Comparison of ENCODE assay signal across 19 cellular contexts in the genomic region with DNA sequence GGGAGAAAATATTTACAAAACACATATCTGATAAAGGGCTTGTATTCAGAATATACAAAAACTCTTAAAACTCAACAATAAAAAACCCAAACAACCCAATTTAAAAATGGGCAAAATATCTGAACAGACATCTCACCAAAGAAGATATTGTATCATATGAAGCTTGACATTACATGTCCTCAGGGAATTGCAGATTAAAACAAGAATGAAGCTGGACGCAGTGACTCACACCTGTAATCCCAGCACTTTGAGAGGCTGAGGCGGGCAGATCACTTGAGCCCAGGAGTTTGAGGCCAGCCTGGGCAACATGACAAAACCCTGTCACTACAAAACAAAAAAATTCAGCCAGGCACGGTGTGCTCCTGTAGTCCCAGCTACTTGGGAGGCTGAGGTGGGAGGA.
"Had no signal": no experiment of that assay in that cellular context is flagged by ENCODE, and none has a peak within 500 bp of the region (broad histone marks: within the 10 kb centered on the region; RNA-seq: fewer than 3 reads in every experiment).

No MANE protein-coding gene starts in this region.

- H3K4me3 ChIP-seq: SJCRH30 had no signal

- H3K27me3 ChIP-seq: SJCRH30 had no signal

- H3K9me3 ChIP-seq: SJCRH30 had no signal

- FAIRE-seq: RCC 7860 had no signal

- H3K36me3 ChIP-seq: SJCRH30 had no signal

- H3K27ac ChIP-seq: RWPE1, SJCRH30 had no signal

- DNase-seq: KBM-7, MM.1S, NCI-H1092 treated with DMSO at 0.1 percent for 48 hours, NCI-H1436, NCI-H187, NCI-H2029, NCI-H2081 treated with DMSO at 0.1 percent for 48 hours, NCI-H2171, NCI-H226, NCI-H446, NCI-H510A, NCI-H524 treated with DMSO at 0.1 percent for 48 hours, NCI-H69, NCI-H774, SHP77 treated with DMSO at 0.1 percent for 48 hours, SJCRH30 had no signal

- ATAC-seq: SK-N-SH treated with all-trans-retinoic acid at 6 μM for 48 hours had no signal
